ENCODE assay signal across 6 cellular contexts in genomic region chr2:156221703-156222102, GRCh38.
"Had no signal": no experiment of that assay in that cellular context is flagged by ENCODE, and none has a peak within 500 bp of the region (broad histone marks: within the 10 kb centered on the region; RNA-seq: fewer than 3 reads in every experiment).

No MANE protein-coding gene starts in this region.

- DNase-seq: GM23248, GOT3, H9, HCEC 1CT, HFFc6, KBM-7 had no signal
